ENCODE assay signal across 8 cellular contexts in genomic region chr3:112640333-112640863, GRCh38. TPM values are rescaled to one million over a fixed set of nuclear protein-coding genes. Genes with fewer than 3 reads are reported as not detected.
A peak's percentile ranks its signal among the peaks of the same experiment; 100 is the strongest.
DNase-seq lines count a peak whose midpoint lies in the region; ATAC-seq, FAIRE-seq and TF ChIP-seq lines count a peak whose summit lies in the region.

No MANE protein-coding gene starts in this region.

- peak in 1 of 2 donors; percentile 40 for TF ChIP-seq EP300 in tibial nerve (IDR thresholded peaks at IDR 0.05)

- no peak for FAIRE-seq in HTR-8/SVneo (lab: Jason Lieb, UNC)

- no peaks in the 10 kb centered on the region for H3K9me3 ChIP-seq in tibial nerve

- H3K27ac ChIP-seq in tibial nerve: peak overlapping the region; percentile 41 to 89 (median 69)

- H3K4me3 ChIP-seq in cardiac fibroblast (replicated peaks in 1 of 2; ENCODE audit: low read depth in 2 of 2, low read length in 2 of 2): peak overlapping the region; percentile 64 to 71
- peak overlapping the region; percentile 21 to 53 (median 24) for H3K4me3 ChIP-seq in tibial nerve

- H3K36me3 ChIP-seq in tibial nerve: no peaks in the 10 kb centered on the region

- TF ChIP-seq POLR2A in tibial nerve (IDR thresholded peaks at IDR 0.05): no peak

- no peaks in the 10 kb centered on the region for H3K27me3 ChIP-seq in tibial nerve

- WGBS in tibial nerve, 2 donors: 1 to 4% methylated on average over 9 of the region's 9 CpGs

- H3K4me1 ChIP-seq in tibial nerve: peaks cover 0 to 52% (median 10%) of the 10 kb centered on the region in 4 donors

- TF ChIP-seq CTCF in cardiac fibroblast (IDR thresholded peaks at IDR 0.05; ENCODE audit: low read depth, low read length) (no peak), tibial nerve (IDR thresholded peaks at IDR 0.05) (no peak)

- ATAC-seq in GM18517 (IDR thresholded peaks at IDR 0.05; ENCODE audit: unreplicated experiment) (no peak), HG03280 (IDR thresholded peaks at IDR 0.05; ENCODE audit: unreplicated experiment) (no peak)

- peak; percentile 32 for DNase-seq in HTR-8/SVneo (ENCODE audit: insufficient read length, low spot score)
- DNase-seq in cardiac fibroblast (ENCODE audit: low read depth in 2 of 2): peak; percentile 77 to 95
- DNase-seq in left kidney (ENCODE audit: low read depth, low spot score): peak; percentile 72
- DNase-seq in tibial nerve (ENCODE audit: low spot score in 2 of 2): peak in 1 of 2 donors; percentile 47
- no peak for DNase-seq in NCI-H1092 treated with DMSO at 0.1 percent for 48 hours (lab: John Stamatoyannopoulos, UW)
- no peak for DNase-seq in NOMO-1 treated with dmso at 0.1 percent for 144 hours (lab: John Stamatoyannopoulos, UW; ENCODE audit: unreplicated experiment)

RNA-seq across cellular contexts. Expression of gene CCDC80, which starts 0.5 kb away (rescaled TPM):
- 100 to 1,000 TPM in 1 of 4 donors, 10 to 100 TPM in 3; 19.4 to 129 (median 31.1) TPM for total RNA-seq in tibial nerve

Comparison
In these comparisons a context has a peak if more than half of its experiments do, and no peak if none do; other contexts are left out.
1. DNase-seq: peak in HTR-8/SVneo (single experiment), cardiac fibroblast (2 of 2) and left kidney (single experiment); none in NCI-H1092 treated with DMSO at 0.1 percent for 48 hours (single experiment) and NOMO-1 treated with dmso at 0.1 percent for 144 hours (single experiment).